ENCODE assay signal across 18 cellular contexts in the genomic region with DNA sequence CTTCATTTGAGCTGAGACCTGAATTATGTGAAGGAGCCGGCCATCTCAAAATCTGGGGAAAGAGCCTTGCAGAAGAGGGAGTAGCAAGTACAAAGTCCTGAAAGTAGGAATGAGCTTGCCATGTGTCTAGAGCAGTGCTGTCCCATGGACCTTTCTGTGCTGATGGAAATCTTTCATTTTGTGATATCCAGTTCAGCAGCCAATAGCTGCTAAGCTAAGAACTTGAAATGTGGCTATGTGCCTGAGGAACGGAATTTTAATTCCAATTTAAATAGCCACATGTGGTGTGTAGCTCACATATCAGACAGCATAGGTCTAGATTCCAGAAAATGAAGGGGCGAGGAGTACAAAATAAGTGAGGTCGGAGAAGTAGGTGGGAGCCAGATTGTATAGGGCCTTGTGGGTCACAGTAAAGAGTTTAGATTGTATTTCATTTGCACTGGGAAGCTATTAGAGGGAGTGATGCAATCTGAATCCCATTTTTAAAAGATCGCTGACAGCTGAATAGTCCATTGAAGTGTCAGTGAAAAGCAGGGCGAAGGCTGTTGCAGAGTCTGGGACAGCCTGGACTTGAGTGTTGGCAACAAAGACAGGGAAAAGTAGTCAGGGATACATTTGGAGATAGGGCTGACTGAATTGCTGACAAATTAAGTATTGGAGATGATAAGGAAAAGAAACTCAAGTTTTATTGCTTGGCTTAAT.
DNase-seq lines count a peak whose midpoint lies in the region; ATAC-seq and TF ChIP-seq lines count a peak whose summit lies in the region.
"Had no signal": no experiment of that assay in that cellular context is flagged by ENCODE, and none has a peak within 500 bp of the region (broad histone marks: within the 10 kb centered on the region; RNA-seq: fewer than 3 reads in every experiment).

No MANE protein-coding gene starts in this region.

- TSS peak; percentile 46 for BruUV-seq in Panc1 (replicated peaks; lab: Mats Ljungman, UMichigan)

- H3K27ac Mint-ChIP-seq in activated T-cell treated with anti-CD3 and anti-CD28 coated beads, Interleukin-2, amount 50 U/mL, for 24 hours = peak overlapping the region; percentile 92
- H3K27ac Mint-ChIP-seq: activated CD8-positive, alpha-beta memory T cell treated with anti-CD3 and anti-CD28 coated beads, Interleukin-2, amount 10 ng/mL, durations not matched to agents 7 days and 5 days; activated naive CD8-positive, alpha-beta T cell treated with anti-CD3 and anti-CD28 coated beads, Interleukin-2, amount 10 ng/mL, durations not matched to agents 7 days and 5 days; stimulated activated naive B cell treated with anti-CD40 and anti-IgM and Interleukin-4, amounts not matched to agents 10 μg/mL and 1 μg/mL and 100 μg/mL, for 72 hours; T-cell had no signal

- intact Hi-C loops in Panc1 (cut with micrococcal nuclease; ENCODE audit: unreplicated experiment) (no loop called here), psoas muscle (cut with DNase I) (no loop called here)

- H3K9me3 Mint-ChIP-seq in activated T-cell treated with anti-CD3 and anti-CD28 coated beads, Interleukin-2, amount 50 U/mL, for 24 hours = no peaks in the 10 kb centered on the region
- H3K9me3 Mint-ChIP-seq: activated naive CD8-positive, alpha-beta T cell treated with anti-CD3 and anti-CD28 coated beads, Interleukin-2, amount 10 ng/mL, durations not matched to agents 7 days and 5 days; stimulated activated naive B cell treated with anti-CD40 and anti-IgM and Interleukin-4, amounts not matched to agents 10 μg/mL and 1 μg/mL and 100 μg/mL, for 72 hours; T-cell had no signal

- H3K4me3 ChIP-seq in Panc1 (ENCODE audit: low read depth in 2 of 2, low read length in 2 of 2) (no peak overlapping the region), foreskin fibroblast (ENCODE audit: low read depth in 1 of 2, low read length in 2 of 2) (no peak overlapping the region), psoas muscle (no peak overlapping the region)
- H3K4me3 ChIP-seq: A549, esophagus squamous epithelium, skin epidermis had no signal

- POLR2A ChIA-PET in Panc1 (lab: Charles Lee) = interaction anchor here (0.6 kb wide), 2 partner anchors 12 to 15 kb away, joined by 3 to 4 read pairs; no protein-coding TSS in a partner anchor

- H3K4me1 ChIP-seq in Panc1 (ENCODE audit: control insufficient read depth, insufficient read depth, low read length) = no peaks in the 10 kb centered on the region
- peaks cover 3% of the 10 kb centered on the region for H3K4me1 ChIP-seq in psoas muscle
- H3K4me1 ChIP-seq: A549, esophagus squamous epithelium had no signal

- H3K9me3 ChIP-seq in Panc1 (ENCODE audit: control insufficient read depth, insufficient read depth, low read depth, low read length) = no peaks in the 10 kb centered on the region
- H3K9me3 ChIP-seq in psoas muscle = no peaks in the 10 kb centered on the region
- H3K9me3 ChIP-seq: A549, esophagus squamous epithelium had no signal

- no peaks in the 10 kb centered on the region for H3K27me3 Mint-ChIP-seq in activated T-cell treated with anti-CD3 and anti-CD28 coated beads, Interleukin-2, amount 50 U/mL, for 24 hours
- H3K27me3 Mint-ChIP-seq: activated CD8-positive, alpha-beta memory T cell treated with anti-CD3 and anti-CD28 coated beads, Interleukin-2, amount 10 ng/mL, durations not matched to agents 7 days and 5 days; activated naive CD8-positive, alpha-beta T cell treated with anti-CD3 and anti-CD28 coated beads, Interleukin-2, amount 10 ng/mL, durations not matched to agents 7 days and 5 days; stimulated activated naive B cell treated with anti-CD40 and anti-IgM and Interleukin-4, amounts not matched to agents 10 μg/mL and 1 μg/mL and 100 μg/mL, for 72 hours; T-cell had no signal

- TF ChIP-seq CTCF in Panc1 (IDR thresholded peaks at IDR 0.05) (no peak), foreskin fibroblast (IDR thresholded peaks at IDR 0.05; ENCODE audit: low read depth, low read length) (no peak), psoas muscle (IDR thresholded peaks at IDR 0.05) (no peak)

- peaks cover 36% of the 10 kb centered on the region for H3K4me1 Mint-ChIP-seq in activated T-cell treated with anti-CD3 and anti-CD28 coated beads, Interleukin-2, amount 50 U/mL, for 24 hours (ENCODE audit: low read depth)
- H3K4me1 Mint-ChIP-seq: activated CD8-positive, alpha-beta memory T cell treated with anti-CD3 and anti-CD28 coated beads, Interleukin-2, amount 10 ng/mL, durations not matched to agents 7 days and 5 days; activated naive CD8-positive, alpha-beta T cell treated with anti-CD3 and anti-CD28 coated beads, Interleukin-2, amount 10 ng/mL, durations not matched to agents 7 days and 5 days; stimulated activated naive B cell treated with anti-CD40 and anti-IgM and Interleukin-4, amounts not matched to agents 10 μg/mL and 1 μg/mL and 100 μg/mL, for 72 hours; T-cell had no signal

- peaks cover 67% of the 10 kb centered on the region for H3K36me3 Mint-ChIP-seq in activated T-cell treated with anti-CD3 and anti-CD28 coated beads, Interleukin-2, amount 50 U/mL, for 24 hours (ENCODE audit: low read depth)

- CTCF ChIA-PET in Panc1 (lab: Charles Lee) = no interaction called here

- H3K27me3 ChIP-seq in Panc1 (ENCODE audit: control insufficient read depth, insufficient read depth, low read length) = no peaks in the 10 kb centered on the region
- H3K27me3 ChIP-seq in psoas muscle (ENCODE audit: insufficient read depth in 3 of 3, low read length in 2 of 3) = no peaks in the 10 kb centered on the region
- H3K27me3 ChIP-seq: esophagus squamous epithelium had no signal

- 49 to 76% (median 53%) methylated on average over 6 of the region's 6 CpGs for WGBS in psoas muscle, 3 donors

- no peak for ATAC-seq in Panc1
- ATAC-seq in psoas muscle = peak; percentile 39 to 86 (median 61)
- ATAC-seq: A549; activated CD8-positive, alpha-beta memory T cell treated with anti-CD3 and anti-CD28 coated beads, Interleukin-2, amount 10 ng/mL, durations not matched to agents 7 days and 5 days; stimulated activated naive B cell treated with anti-CD40 and anti-IgM and Interleukin-4, amounts not matched to agents 10 μg/mL and 1 μg/mL and 100 μg/mL, for 72 hours; T-cell had no signal

- no peak for DNase-seq in activated T-cell treated with anti-CD3 and anti-CD28 coated beads, Interleukin-2, amount 50 U/mL, for 24 hours
- DNase-seq in activated T-cell treated with anti-CD3 and anti-CD28 coated beads, Interleukin-2, amount 50 U/mL, for 48 hours = no peak
- DNase-seq in Panc1 (ENCODE audit: low read depth, low spot score) (no peak), foreskin fibroblast (peak; percentile 16 to 50), psoas muscle (no peak), HUDEP-2 (lab: John Stamatoyannopoulos, UW; ENCODE audit: unreplicated experiment in 76 of 76) (no peak), HT-29 (ENCODE audit: low spot score) (no peak), LoVo (ENCODE audit: low spot score) (no peak)
- DNase-seq: activated CD8-positive, alpha-beta memory T cell treated with anti-CD3 and anti-CD28 coated beads, Interleukin-2, amount 10 ng/mL, durations not matched to agents 7 days and 5 days; activated naive CD8-positive, alpha-beta T cell treated with anti-CD3 and anti-CD28 coated beads, Interleukin-2, amount 10 ng/mL, durations not matched to agents 7 days and 5 days; central memory CD4-positive, alpha-beta T cell; esophagus squamous epithelium; hippocampal formation; NCI-H2029; stimulated activated naive B cell treated with anti-CD40 and anti-IgM and Interleukin-4, amounts not matched to agents 10 μg/mL and 1 μg/mL and 100 μg/mL, for 72 hours; T-cell had no signal

- H3K27ac ChIP-seq in Panc1 (ENCODE audit: low read length) (no peak overlapping the region), psoas muscle (no peak overlapping the region)
- H3K27ac ChIP-seq: A549, esophagus squamous epithelium, skin epidermis had no signal

- in situ Hi-C loops in Panc1 (cut with HindIII; ENCODE audit: low pct_unique_long_range_greater_than_20kb, low sequenced_read_pairs) = no loop called here

- H3K36me3 ChIP-seq in Panc1 (ENCODE audit: control insufficient read depth, insufficient read depth, low read length) = no peaks in the 10 kb centered on the region
- peaks cover 0 to 41% of the 10 kb centered on the region in 2 donors for H3K36me3 ChIP-seq in psoas muscle (ENCODE audit: insufficient read depth in 1 of 2, low read depth in 1 of 2)

- no peak overlapping the region for H3K4me3 Mint-ChIP-seq in activated T-cell treated with anti-CD3 and anti-CD28 coated beads, Interleukin-2, amount 50 U/mL, for 24 hours
- H3K4me3 Mint-ChIP-seq: activated CD8-positive, alpha-beta memory T cell treated with anti-CD3 and anti-CD28 coated beads, Interleukin-2, amount 10 ng/mL, durations not matched to agents 7 days and 5 days; activated naive CD8-positive, alpha-beta T cell treated with anti-CD3 and anti-CD28 coated beads, Interleukin-2, amount 10 ng/mL, durations not matched to agents 7 days and 5 days; stimulated activated naive B cell treated with anti-CD40 and anti-IgM and Interleukin-4, amounts not matched to agents 10 μg/mL and 1 μg/mL and 100 μg/mL, for 72 hours; T-cell had no signal

Comparison
In these comparisons a context has a peak if more than half of its experiments do, and no peak if none do; other contexts are left out.
1. DNase-seq: peak in foreskin fibroblast (2 of 2); none in activated T-cell treated with anti-CD3 and anti-CD28 coated beads, Interleukin-2, amount 50 U/mL, for 24 hours (single experiment), activated T-cell treated with anti-CD3 and anti-CD28 coated beads, Interleukin-2, amount 50 U/mL, for 48 hours (0 of 2), Panc1 (single experiment), psoas muscle (0 of 2), HUDEP-2 (0 of 76), HT-29 (single experiment) and LoVo (single experiment).